1 cellular context compared by ENCODE assay signal in genomic region chr4:76148142-76148849, GRCh38.
A peak's percentile ranks its signal among the peaks of the same experiment; 100 is the strongest.
TF ChIP-seq lines count a peak whose summit lies in the region.

Gene NUP54, minus strand, starts transcription at chr4:76148397. Its CDS starts 23 bp downstream, at chr4:76148374.

TF ChIP-seq in HepG2, 621 proteins besides CTCF, POLR2A, EP300 and RAD21 (continued from another document and continues in another):
- no peak for TF ChIP-seq ZNF337 (CRISPR knock-in tag; IDR thresholded peaks at IDR 0.05; ENCODE audit: borderline replicate concordance, low read depth)
- peak; percentile 86; the same call in 1 of the 2 replicates for TF ChIP-seq NFKB2 (CRISPR knock-in tag; IDR thresholded peaks at IDR 0.05; ENCODE audit: borderline replicate concordance)
- 0 out of 2 replicates have a peak, but pooled peaks have one; percentile 52 for TF ChIP-seq NCOA2 (CRISPR knock-in tag; IDR thresholded peaks at IDR 0.05)
- TF ChIP-seq ZBTB1 (CRISPR knock-in tag; IDR thresholded peaks at IDR 0.05; ENCODE audit: borderline replicate concordance), result no peak
- peak; percentile 19; the same call in 1 of the 2 replicates for TF ChIP-seq NCOR1 (IDR thresholded peaks at IDR 0.05; ENCODE audit: borderline replicate concordance, low read length)
- TF ChIP-seq ZNF232 (CRISPR knock-in tag; IDR thresholded peaks at IDR 0.05; ENCODE audit: borderline replicate concordance), result no peak; the same call in 1 of the 2 replicates
- TF ChIP-seq ZNF280B (CRISPR knock-in tag; IDR thresholded peaks at IDR 0.05; ENCODE audit: borderline replicate concordance), result peak; percentile 74; the same call in 1 of the 2 replicates
- TF ChIP-seq ZNF292 (CRISPR knock-in tag; IDR thresholded peaks at IDR 0.05; ENCODE audit: borderline replicate concordance, low read depth), result no peak; the same call in 1 of the 2 replicates
- TF ChIP-seq POLR2AphosphoS5 (IDR thresholded peaks at IDR 0.05; ENCODE audit: low read depth, low read length), result peak; percentile 90
- no peak for TF ChIP-seq ZFP41 (CRISPR knock-in tag; IDR thresholded peaks at IDR 0.05; ENCODE audit: borderline replicate concordance)
- peak; percentile 19; the same call in 1 of the 2 replicates for TF ChIP-seq ZBTB4 (CRISPR knock-in tag; IDR thresholded peaks at IDR 0.05; ENCODE audit: borderline replicate concordance)
- TF ChIP-seq ZNF616 (CRISPR knock-in tag; IDR thresholded peaks at IDR 0.05; ENCODE audit: low read depth), result no peak
- TF ChIP-seq PRDM10 (CRISPR knock-in tag; IDR thresholded peaks at IDR 0.05; ENCODE audit: low read depth), result peak; percentile 62; the same call in 1 of the 2 replicates
- TF ChIP-seq KLF9 (CRISPR knock-in tag; IDR thresholded peaks at IDR 0.05; ENCODE audit: low read depth), result no peak; the same call in 1 of the 2 replicates
- no peak; the same call in 1 of the 2 replicates for TF ChIP-seq REL (CRISPR knock-in tag; conservative IDR thresholded peaks at IDR 0.05)
- TF ChIP-seq ZKSCAN5 (CRISPR knock-in tag; IDR thresholded peaks at IDR 0.05), result no peak
- no peak for TF ChIP-seq ADNP (CRISPR knock-in tag; IDR thresholded peaks at IDR 0.05)
- no peak; the same call in 1 of the 2 replicates for TF ChIP-seq ZNF703 (CRISPR knock-in tag; IDR thresholded peaks at IDR 0.05; ENCODE audit: borderline replicate concordance)
- TF ChIP-seq EZH2 (conservative IDR thresholded peaks at IDR 0.05; ENCODE audit: low read depth, low read length), result no peak
- TF ChIP-seq NFATC3 (CRISPR knock-in tag; IDR thresholded peaks at IDR 0.05), result no peak
- no peak for TF ChIP-seq ZNF850 (CRISPR knock-in tag; conservative IDR thresholded peaks at IDR 0.05)
- no peak for TF ChIP-seq RERE (CRISPR knock-in tag; IDR thresholded peaks at IDR 0.05; ENCODE audit: low read depth)
- peak; percentile 69; the same call in 1 of the 2 replicates for TF ChIP-seq RFXAP (CRISPR knock-in tag; IDR thresholded peaks at IDR 0.05; ENCODE audit: borderline replicate concordance)
- TF ChIP-seq SRF (IDR thresholded peaks at IDR 0.05; ENCODE audit: low read depth, low read length), result peak; percentile 72; the same call in 1 of the 2 replicates
- peak; percentile 85 for TF ChIP-seq CBFB (CRISPR knock-in tag; IDR thresholded peaks at IDR 0.05)
- TF ChIP-seq ESRRA (CRISPR knock-in tag; IDR thresholded peaks at IDR 0.05; ENCODE audit: low read depth), result no peak; the same call in 1 of the 2 replicates
- peak; percentile 97 for TF ChIP-seq PHF8 (CRISPR knock-in tag; IDR thresholded peaks at IDR 0.05)
- TF ChIP-seq SNAPC5 (CRISPR knock-in tag; IDR thresholded peaks at IDR 0.05; ENCODE audit: borderline replicate concordance), result no peak
- peak; percentile 94 for TF ChIP-seq FOXC1 (CRISPR knock-in tag; IDR thresholded peaks at IDR 0.05; ENCODE audit: borderline replicate concordance)
- peak; percentile 91; the same call in 1 of the 2 replicates for TF ChIP-seq SMAD3 (CRISPR knock-in tag; IDR thresholded peaks at IDR 0.05)
- TF ChIP-seq PRPF4 (IDR thresholded peaks at IDR 0.05; ENCODE audit: low read depth, low read length, poor library complexity, severe bottlenecking), result no peak
- no peak for TF ChIP-seq U2AF1 (optimal IDR thresholded peaks at IDR 0.05; ENCODE audit: low read depth, low read length)
- TF ChIP-seq HNRNPH1 (optimal IDR thresholded peaks at IDR 0.05; ENCODE audit: low read depth, low read length), result no peak
- no peak; the same call in 1 of the 2 replicates for TF ChIP-seq ISX (CRISPR knock-in tag; conservative IDR thresholded peaks at IDR 0.05)
- peak; percentile 88; the same call in 1 of the 2 replicates for TF ChIP-seq ZBTB10 (CRISPR knock-in tag; IDR thresholded peaks at IDR 0.05; ENCODE audit: borderline replicate concordance)
- no peak for TF ChIP-seq AGO1 (IDR thresholded peaks at IDR 0.05; ENCODE audit: low read depth, low read length, poor library complexity, severe bottlenecking)
- peak; percentile 71 for TF ChIP-seq GMEB2 (CRISPR knock-in tag; IDR thresholded peaks at IDR 0.05; ENCODE audit: low read depth)
- peak; percentile 95 for TF ChIP-seq IKZF5 (CRISPR knock-in tag; IDR thresholded peaks at IDR 0.05)
- 0 out of 2 replicates have a peak, but pooled peaks have one; percentile 14 for TF ChIP-seq ONECUT2 (CRISPR knock-in tag; IDR thresholded peaks at IDR 0.05)
- peak; percentile 94 for TF ChIP-seq ZNF451 (CRISPR knock-in tag; IDR thresholded peaks at IDR 0.05)
